ENCODE assay signal across 8 cellular contexts in the genomic region with DNA sequence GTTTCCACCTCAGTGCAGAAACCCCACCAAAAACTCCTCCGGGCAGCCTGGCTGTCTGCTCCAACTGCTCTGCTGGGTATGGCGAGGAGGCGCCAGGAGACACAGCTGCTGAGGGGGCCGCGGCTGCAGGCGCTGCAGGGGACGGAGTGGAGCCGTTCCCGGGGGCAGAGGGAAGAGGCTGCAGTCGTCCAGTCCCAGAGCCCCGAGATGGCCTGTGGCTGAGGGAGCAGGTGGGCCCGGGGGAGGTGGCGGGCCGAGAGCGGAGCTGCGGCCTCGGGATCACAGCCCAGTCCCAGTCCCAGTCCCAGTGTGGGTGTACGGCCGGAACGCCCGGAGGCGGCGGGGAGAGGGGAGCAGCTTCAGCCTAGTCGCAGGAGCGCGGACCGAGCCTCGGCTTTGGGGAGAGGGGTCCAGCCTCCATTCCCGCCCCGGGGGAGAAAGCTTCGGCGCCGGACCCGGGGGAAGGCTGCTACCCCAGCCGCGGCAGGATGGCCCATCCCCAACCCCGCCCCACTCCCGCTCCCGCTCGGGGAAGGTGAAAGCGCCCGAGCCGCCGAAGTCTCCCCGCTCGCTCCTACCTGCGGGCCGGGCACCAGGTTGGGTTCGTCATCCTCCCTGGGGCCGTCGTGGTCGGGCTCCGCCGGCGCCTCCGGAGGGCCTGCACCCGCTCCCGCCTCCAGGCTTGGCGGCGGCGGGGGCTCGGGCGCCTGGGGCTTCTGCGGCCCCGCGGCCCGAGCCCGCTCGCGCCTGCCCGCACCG. TPM values are rescaled to one million over a fixed set of nuclear protein-coding genes. Genes with fewer than 3 reads are reported as not detected.
DNase-seq lines count a peak whose midpoint lies in the region; ATAC-seq and TF ChIP-seq lines count a peak whose summit lies in the region.

No MANE protein-coding gene starts in this region.

- in situ Hi-C loops in transverse colon (cut with MboI; ENCODE audit: low pct_ligation_motif_present in 1 of 4, low pct_unique_long_range_greater_than_20kb in 1 of 4, low sequenced_read_pairs in 3 of 4) = no loop called here

- H3K9me2 ChIP-seq in Karpas-422 (replicated peaks; ENCODE audit: insufficient read depth, low read length) = no peaks in the 10 kb centered on the region

- peak overlapping the region; percentile 87 for H3K14ac ChIP-seq in neuronal stem cell (ENCODE audit: low read length)

- H3K23ac ChIP-seq in neuronal stem cell (ENCODE audit: low read depth, low read length, poor library complexity) = peak overlapping the region; percentile 93

- no peak overlapping the region for H2BK12ac ChIP-seq in neuronal stem cell (ENCODE audit: low read length)

- H2BK5ac ChIP-seq in neuronal stem cell (ENCODE audit: low read length) = no peak overlapping the region

- H3K4me3 Mint-ChIP-seq in activated T-cell treated with anti-CD3 and anti-CD28 coated beads, Interleukin-2, amount 50 U/mL, for 24 hours = peak overlapping the region; percentile 84

- WGBS in neuronal stem cell (ENCODE audit: extremely low coverage in 2 of 2, insufficient read length in 2 of 2, insufficient replicate concordance in 1 of 2), 2 donors = no CpG with 5 or more reads among the region's 72 CpGs
- 0% methylated on average over 4 to 23 of the region's 72 CpGs for WGBS in transverse colon (ENCODE audit: low coverage in 1 of 2), 2 donors

- TF ChIP-seq POLR2A in transverse colon (IDR thresholded peaks at IDR 0.05) = no peak

- H3K27me3 ChIP-seq in Karpas-422 (ENCODE audit: low read length) (no peaks in the 10 kb centered on the region), neuronal stem cell (ENCODE audit: control insufficient read depth in 3 of 3, insufficient read depth in 3 of 3, low read depth in 1 of 3, low read length in 3 of 3) (no peaks in the 10 kb centered on the region), transverse colon (no peaks in the 10 kb centered on the region)

- H3K4me3 ChIP-seq in Karpas-422 (ENCODE audit: low read length) (peak overlapping the region; percentile 92), foreskin fibroblast (ENCODE audit: low read depth in 1 of 2, low read length in 2 of 2) (peak overlapping the region; percentile 76 to 82), neuronal stem cell (ENCODE audit: low read length in 2 of 2) (peak overlapping the region; percentile 86 to 92), transverse colon (peak overlapping the region; percentile 72 to 97 (median 86))

- TF ChIP-seq CTCF in foreskin fibroblast (IDR thresholded peaks at IDR 0.05; ENCODE audit: low read depth, low read length) = no peak
- no peak for TF ChIP-seq CTCF in transverse colon (IDR thresholded peaks at IDR 0.05)

- H3K27ac ChIP-seq in Karpas-422 (ENCODE audit: low read length) = peak overlapping the region; percentile 44; the same call in 1 of the 2 replicates
- H3K27ac ChIP-seq in neuronal stem cell (replicated peaks; ENCODE audit: low read length) = peak overlapping the region; percentile 24
- peak overlapping the region; percentile 83 to 92 (median 87) for H3K27ac ChIP-seq in transverse colon

- intact Hi-C loops in transverse colon (cut with DNase I; ENCODE audit: low total_unique reads) = no loop called here

- H3K9me3 Mint-ChIP-seq in activated T-cell treated with anti-CD3 and anti-CD28 coated beads, Interleukin-2, amount 50 U/mL, for 24 hours = no peaks in the 10 kb centered on the region

- H3K4me1 ChIP-seq in Karpas-422 (ENCODE audit: low read length) = peaks cover 37% of the 10 kb centered on the region
- peaks cover 4 to 5% of the 10 kb centered on the region in 2 donors for H3K4me1 ChIP-seq in neuronal stem cell (ENCODE audit: control insufficient read depth in 2 of 2, insufficient read depth in 1 of 2, low read depth in 1 of 2, low read length in 2 of 2)
- H3K4me1 ChIP-seq in transverse colon = peaks cover 0 to 22% (median 13%) of the 10 kb centered on the region in 4 donors

- H4K91ac ChIP-seq in neuronal stem cell (ENCODE audit: low read depth, low read length, poor library complexity) = no peak overlapping the region

- H3K36me3 ChIP-seq in Karpas-422 (ENCODE audit: insufficient read depth, low read length) = peaks cover 13% of the 10 kb centered on the region; the same call in 1 of the 2 replicates
- peaks cover 7 to 39% of the 10 kb centered on the region in 2 donors for H3K36me3 ChIP-seq in neuronal stem cell (replicated peaks in 1 of 2; ENCODE audit: control insufficient read depth in 2 of 2, insufficient read depth in 2 of 2, low read length in 2 of 2)
- H3K36me3 ChIP-seq in transverse colon = no peaks in the 10 kb centered on the region

- H3K4ac ChIP-seq in neuronal stem cell (ENCODE audit: low read length) = no peak overlapping the region

- ATAC-seq in GM21786 (IDR thresholded peaks at IDR 0.05; ENCODE audit: unreplicated experiment) = peak; percentile 39

- no peak overlapping the region for H2AFZ ChIP-seq in Karpas-422 (ENCODE audit: low read length)
- peak overlapping the region; percentile 84 for H2AFZ ChIP-seq in neuronal stem cell (ENCODE audit: low read length)

- peak overlapping the region; percentile 72 for H2AK5ac ChIP-seq in neuronal stem cell (ENCODE audit: low read depth, low read length)

- peaks cover 41% of the 10 kb centered on the region for H3K36me3 Mint-ChIP-seq in activated T-cell treated with anti-CD3 and anti-CD28 coated beads, Interleukin-2, amount 50 U/mL, for 24 hours (ENCODE audit: low read depth)

- peaks cover 13% of the 10 kb centered on the region; the same call in 1 of the 2 replicates for H4K20me1 ChIP-seq in Karpas-422 (ENCODE audit: insufficient read depth, low read depth, low read length)

- H3K18ac ChIP-seq in neuronal stem cell (ENCODE audit: low read length) = peak overlapping the region; percentile 95

- no peak overlapping the region for H2BK15ac ChIP-seq in neuronal stem cell (ENCODE audit: low read length)

- H3K27ac Mint-ChIP-seq in activated T-cell treated with anti-CD3 and anti-CD28 coated beads, Interleukin-2, amount 50 U/mL, for 24 hours = peak overlapping the region; percentile 51

- peaks cover 44% of the 10 kb centered on the region for H3K4me1 Mint-ChIP-seq in activated T-cell treated with anti-CD3 and anti-CD28 coated beads, Interleukin-2, amount 50 U/mL, for 24 hours (ENCODE audit: low read depth)

- H3K9ac ChIP-seq in Karpas-422 (ENCODE audit: low read length) (peak overlapping the region; percentile 94), neuronal stem cell (ENCODE audit: low read depth, low read length, poor library complexity) (peak overlapping the region; percentile 98)

- H2BK120ac ChIP-seq in neuronal stem cell (ENCODE audit: low read depth, low read length) = no peak overlapping the region

- H3K9me3 ChIP-seq in Karpas-422 (ENCODE audit: low read length) = no peaks in the 10 kb centered on the region
- H3K9me3 ChIP-seq in neuronal stem cell (replicated peaks in 1 of 2; ENCODE audit: control insufficient read depth in 2 of 2, insufficient read depth in 1 of 2, low read depth in 1 of 2, low read length in 2 of 2) = no peaks in the 10 kb centered on the region
- no peaks in the 10 kb centered on the region for H3K9me3 ChIP-seq in transverse colon

- no peaks in the 10 kb centered on the region for H3K27me3 Mint-ChIP-seq in activated T-cell treated with anti-CD3 and anti-CD28 coated beads, Interleukin-2, amount 50 U/mL, for 24 hours

- peaks cover 3% of the 10 kb centered on the region for H3K79me1 ChIP-seq in neuronal stem cell (ENCODE audit: low read depth, low read length)

- DNase-seq in GM03348 (ENCODE audit: low spot score) (peak; percentile 67), Karpas-422 (peak; percentile 63), foreskin fibroblast (peak in 1 of 2 donors; percentile 52), neuronal stem cell (ENCODE audit: low spot score) (no peak), transverse colon (peak; percentile 63), pons (ENCODE audit: low spot score) (no peak)
- DNase-seq in activated T-cell treated with anti-CD3 and anti-CD28 coated beads, Interleukin-2, amount 50 U/mL, for 24 hours = peak; percentile 69

- TF ChIP-seq EP300 in transverse colon (IDR thresholded peaks at IDR 0.05; ENCODE audit: low read depth) = no peak

- peak overlapping the region; percentile 93 for H3K4me2 ChIP-seq in Karpas-422 (ENCODE audit: low read depth, low read length, poor library complexity, severe bottlenecking)
- H3K4me2 ChIP-seq in neuronal stem cell (ENCODE audit: insufficient read depth, low read length, poor library complexity, severe bottlenecking) = peak overlapping the region; percentile 57

- H3K79me2 ChIP-seq in Karpas-422 (ENCODE audit: low read length) = peaks cover 49% of the 10 kb centered on the region

- H4K8ac ChIP-seq in neuronal stem cell (ENCODE audit: low read depth, low read length) = no peak overlapping the region

RNA-seq across cellular contexts. Expression of a gene that starts 0.5 kb away (rescaled TPM):
- 48.3 and 59.6 TPM in 2 replicates for total RNA-seq in Karpas-422 (2014; rRNA removed; shearing (Covaris generic); ENCODE audit: low replicate concordance)
- polyA plus RNA-seq in neuronal stem cell (2013, experiment 1 of 2) = 58.6 TPM
- polyA plus RNA-seq in neuronal stem cell (2013, experiment 2 of 2) = 63.2 TPM
- 100 to 1,000 TPM in 1 of 4 donors, 10 to 100 TPM in 3; 59.7 to 128 (median 63.5) TPM for total RNA-seq in transverse colon

RNA-seq across cellular contexts. Expression of a gene that starts 37.1 kb away (rescaled TPM):
- total RNA-seq in Karpas-422 (2014; rRNA removed; shearing (Covaris generic); ENCODE audit: low replicate concordance) = 104 and 195 TPM in 2 replicates
- polyA plus RNA-seq in neuronal stem cell (2013, experiment 1 of 2) = 67.4 TPM
- 68.2 TPM for polyA plus RNA-seq in neuronal stem cell (2013, experiment 2 of 2)
- total RNA-seq in transverse colon = 100 to 1,000 TPM in 2 of 4 donors, 10 to 100 TPM in 2; 96.5 to 170 (median 130) TPM

RNA-seq across cellular contexts. Expression of a gene that starts 38.2 kb away (rescaled TPM):
- 33.2 and 69.3 TPM in 2 replicates for total RNA-seq in Karpas-422 (2014; rRNA removed; shearing (Covaris generic); ENCODE audit: low replicate concordance)
- 63.0 TPM for polyA plus RNA-seq in neuronal stem cell (2013, experiment 1 of 2)
- polyA plus RNA-seq in neuronal stem cell (2013, experiment 2 of 2) = 62.9 TPM
- total RNA-seq in transverse colon = 10 to 100 TPM; 34.4 to 85.9 (median 70.9) TPM

RNA-seq across cellular contexts. Expression of a gene that starts 44.2 kb away (rescaled TPM):
- 138 and 188 TPM in 2 replicates for total RNA-seq in Karpas-422 (2014; rRNA removed; shearing (Covaris generic); ENCODE audit: low replicate concordance)
- polyA plus RNA-seq in neuronal stem cell (2013, experiment 1 of 2) = 1.2 TPM
- 1.2 TPM for polyA plus RNA-seq in neuronal stem cell (2013, experiment 2 of 2)
- 10 to 100 TPM in 2 of 4 donors, 1 to 10 TPM in 1, under 1 TPM in 1; 0.60 to 17.2 (median 7.8) TPM for total RNA-seq in transverse colon

RNA-seq across cellular contexts. Expression of a gene that starts 46.1 kb away (rescaled TPM):
- 24.8 and 42.2 TPM in 2 replicates for total RNA-seq in Karpas-422 (2014; rRNA removed; shearing (Covaris generic); ENCODE audit: low replicate concordance)
- 12.9 TPM for polyA plus RNA-seq in neuronal stem cell (2013, experiment 1 of 2)
- 13.2 TPM for polyA plus RNA-seq in neuronal stem cell (2013, experiment 2 of 2)
- total RNA-seq in transverse colon = 10 to 100 TPM; 17.9 to 38.5 (median 27.0) TPM

Comparison
In these comparisons a context has a peak if more than half of its experiments do, and no peak if none do; other contexts are left out.
1. DNase-seq: peak in GM03348 (single experiment), Karpas-422 (single experiment), activated T-cell treated with anti-CD3 and anti-CD28 coated beads, Interleukin-2, amount 50 U/mL, for 24 hours (single experiment) and transverse colon (single experiment); none in neuronal stem cell (single experiment) and pons (single experiment).
2. H3K27ac ChIP-seq: peak in every context shown above with its lines; median percentile 87 in transverse colon; 44 in Karpas-422; 24 in neuronal stem cell.
3. Peak in every context shown above with its lines, with median percentiles within 50 percentile points of each other: H3K4me3 ChIP-seq.